In the genomic region with DNA sequence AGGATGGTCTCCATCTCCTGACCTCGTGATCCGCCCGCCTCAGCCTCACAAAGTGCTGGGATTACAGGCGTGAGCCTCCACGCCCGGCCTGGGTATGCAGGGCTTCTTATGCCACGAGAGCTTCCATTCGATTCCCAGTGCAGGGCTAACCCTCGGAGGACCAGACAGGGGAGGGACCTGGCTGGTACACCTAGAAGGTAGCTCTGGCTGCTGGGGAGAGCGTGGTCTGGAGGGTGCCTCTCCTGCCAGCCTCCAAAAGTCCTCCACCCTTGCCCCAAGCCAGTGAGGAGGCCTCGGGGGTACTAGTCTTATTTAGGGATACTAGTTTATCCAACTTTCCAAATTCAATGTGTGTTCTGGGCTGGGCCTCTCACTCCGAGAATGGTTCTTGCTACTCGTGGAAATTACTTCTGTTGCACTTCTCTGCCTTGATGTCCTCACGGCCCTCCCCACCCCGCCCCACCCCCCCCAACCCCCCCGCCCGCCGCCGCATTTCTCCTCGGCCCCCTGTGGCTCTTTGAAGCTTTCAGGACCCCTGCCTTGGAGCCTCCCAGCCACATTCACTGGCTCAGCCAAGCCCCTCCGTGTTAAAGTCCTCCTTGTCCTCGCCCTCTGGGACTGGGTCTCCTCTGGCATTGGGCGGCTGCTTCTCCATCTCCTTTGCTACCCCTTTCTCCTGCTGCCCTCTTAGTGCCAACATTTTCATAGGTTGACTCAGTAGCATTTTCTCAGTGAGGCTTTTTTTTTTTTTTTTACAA, we compare ENCODE assay signal across 16 cellular contexts.
DNase-seq lines count a peak whose midpoint lies in the region; ATAC-seq, FAIRE-seq and TF ChIP-seq lines count a peak whose summit lies in the region.
"Had no signal": no experiment of that assay in that cellular context is flagged by ENCODE, and none has a peak within 500 bp of the region (broad histone marks: within the 10 kb centered on the region; RNA-seq: fewer than 3 reads in every experiment).

No MANE protein-coding gene starts in this region.

- H3K9ac ChIP-seq in H1 (replicated peaks in 1 of 4; ENCODE audit: extremely low read depth in 1 of 4, low read depth in 3 of 4, low read length in 3 of 4) (no peak overlapping the region), mesenchymal stem cell (ENCODE audit: low read length) (no peak overlapping the region)

- no peak for TF ChIP-seq RAD21 in H1 (IDR thresholded peaks at IDR 0.05 in 1 of 2, conservative IDR thresholded peaks at IDR 0.05 in 1 of 2; ENCODE audit: low read depth in 2 of 2, low read length in 2 of 2)

- peaks cover 4% of the 10 kb centered on the region for H3K27me3 Mint-ChIP-seq in GM23338 (ENCODE audit: insufficient read depth, low read depth, poor library complexity)
- H3K27me3 Mint-ChIP-seq: CD4-positive, alpha-beta memory T cell had no signal

- H3K4me1 Mint-ChIP-seq in GM23338: peaks cover 3% of the 10 kb centered on the region; the same call in 2 of the 3 replicates
- H3K4me1 Mint-ChIP-seq: CD4-positive, alpha-beta memory T cell had no signal

- H2BK120ac ChIP-seq in H1 (replicated peaks; ENCODE audit: low read depth, low read length) (no peak overlapping the region), mesenchymal stem cell (ENCODE audit: low read depth, low read length) (no peak overlapping the region)

- no peak overlapping the region for H4K8ac ChIP-seq in H1 (ENCODE audit: extremely low read depth, insufficient read depth, low read length)
- H4K8ac ChIP-seq in mesenchymal stem cell (ENCODE audit: low read length): peak overlapping the region; percentile 21

- H3K23me2 ChIP-seq in H1 (ENCODE audit: low read depth, low read length): no peaks in the 10 kb centered on the region

- H3K4me2 ChIP-seq in GM23338: no peak overlapping the region; the same call in 1 of the 2 replicates
- peak overlapping the region in 1 of 2 experiments; percentile 21; a peak in 2 of 4 replicates for H3K4me2 ChIP-seq in H1 (ENCODE audit: insufficient read depth in 1 of 2, low read depth in 2 of 2, low read length in 2 of 2)
- no peak overlapping the region for H3K4me2 ChIP-seq in mesenchymal stem cell (ENCODE audit: low read length, poor library complexity, severe bottlenecking)

- H2BK5ac ChIP-seq in H1 (ENCODE audit: low read depth, low read length) (no peak overlapping the region), mesenchymal stem cell (ENCODE audit: low read depth, low read length, poor library complexity, severe bottlenecking) (no peak overlapping the region)

- H2BK12ac ChIP-seq in H1 (ENCODE audit: low read depth, low read length) (0 out of 2 replicates have a peak overlapping the region, but pooled peaks have one; percentile 27), mesenchymal stem cell (ENCODE audit: low read length in 2 of 2) (peak overlapping the region in 1 of 2 experiments; percentile 57)

- DNase-seq in GM23338 (ENCODE audit: low spot score) (no peak), H1 (ENCODE audit: low read depth in 1 of 2, low spot score in 2 of 2) (no peak), mesenchymal stem cell (no peak), HTR-8/SVneo (ENCODE audit: insufficient read length, low spot score) (no peak), NCI-H187 treated with DMSO at 0.1 percent for 48 hours (lab: John Stamatoyannopoulos, UW) (no peak), NCI-H2227 (lab: John Stamatoyannopoulos, UW; ENCODE audit: unreplicated experiment) (no peak)
- DNase-seq: C1 segment of cervical spinal cord; Calu3; CD4-positive, alpha-beta memory T cell; COR-L47; DND-41; HFFc6 had no signal

- H3F3A ChIP-seq in GM23338 (replicated peaks; ENCODE audit: low read depth): no peaks in the 10 kb centered on the region

- H3K4me3 Mint-ChIP-seq in GM23338: no peak overlapping the region
- H3K4me3 Mint-ChIP-seq: CD4-positive, alpha-beta memory T cell; HFFc6 had no signal

- FAIRE-seq in H1 (lab: Jason Lieb, UNC) (no peak), HTR-8/SVneo (lab: Jason Lieb, UNC) (no peak)
- FAIRE-seq: G401.6, GM12892, GM19239 had no signal

- H3K18ac ChIP-seq in H1 (ENCODE audit: extremely low read depth, low read length) (no peak overlapping the region), mesenchymal stem cell (ENCODE audit: low read depth in 1 of 2, low read length in 2 of 2) (no peak overlapping the region)

- H3K4me1 ChIP-seq in GM23338 (ENCODE audit: insufficient read depth) (no peaks in the 10 kb centered on the region), H1 (replicated peaks in 1 of 4; ENCODE audit: control insufficient read depth in 3 of 4, insufficient read depth in 4 of 4, low read length in 3 of 4) (0 out of 7 replicates have a peak, but pooled peaks cover 0 to 2% (median 0%) of the 10 kb centered on the region in 4 experiments), mesenchymal stem cell (ENCODE audit: control insufficient read depth, insufficient read depth, low read depth, low read length) (peaks cover 12% of the 10 kb centered on the region)
- H3K4me1 ChIP-seq: HAP-1 had no signal

- no peaks in the 10 kb centered on the region for H3K79me2 ChIP-seq in GM23338 (replicated peaks; ENCODE audit: insufficient read depth)
- no peaks in the 10 kb centered on the region for H3K79me2 ChIP-seq in H1 (ENCODE audit: control insufficient read depth in 1 of 2, insufficient read depth in 2 of 2, low read length in 2 of 2)

- H2AFZ ChIP-seq in GM23338 (no peak overlapping the region), H1 (ENCODE audit: low read length) (no peak overlapping the region), mesenchymal stem cell (ENCODE audit: low read depth, low read length) (no peak overlapping the region)

- peaks cover 1% of the 10 kb centered on the region; the same call in 1 of the 2 replicates for H3K9me2 ChIP-seq in GM23338 (ENCODE audit: insufficient read depth)

- H3K14ac ChIP-seq in H1 (ENCODE audit: insufficient read length): no peak overlapping the region
- H3K14ac ChIP-seq in mesenchymal stem cell (ENCODE audit: low read length in 2 of 2): no peak overlapping the region

- no peaks in the 10 kb centered on the region for H3K36me3 Mint-ChIP-seq in GM23338 (ENCODE audit: low read depth)

- TF ChIP-seq POLR2A in H1 (IDR thresholded peaks at IDR 0.05; ENCODE audit: control extremely low read depth in 1 of 2, low read depth in 2 of 2, low read length in 2 of 2): no peak

- POLR2A ChIA-PET in H1 (lab: Charles Lee; ENCODE audit: partially characterized antibody): no interaction called here

- H3K4me3 ChIP-seq in GM23338: no peak overlapping the region
- no peak overlapping the region for H3K4me3 ChIP-seq in H1 (ENCODE audit: extremely low read depth in 1 of 4, insufficient read depth in 2 of 4, low read depth in 3 of 4, low read length in 4 of 4)
- no peak overlapping the region for H3K4me3 ChIP-seq in mesenchymal stem cell (ENCODE audit: insufficient read depth in 1 of 2, low read depth in 1 of 2, low read length in 2 of 2)
- H3K4me3 ChIP-seq: HAP-1 had no signal

- TF ChIP-seq EP300 in H1 (IDR thresholded peaks at IDR 0.05; ENCODE audit: borderline replicate concordance in 1 of 2, low read depth in 2 of 2, low read length in 2 of 2): no peak

- TF ChIP-seq CTCF in GM23338 (conservative IDR thresholded peaks at IDR 0.05; ENCODE audit: low read depth in 2 of 2): no peak
- TF ChIP-seq CTCF in H1 (IDR thresholded peaks at IDR 0.05; ENCODE audit: control extremely low read depth in 1 of 3, insufficient read depth in 1 of 3, low read depth in 1 of 3, low read length in 3 of 3): no peak

- no peaks in the 10 kb centered on the region for H3K9me3 Mint-ChIP-seq in GM23338
- H3K9me3 Mint-ChIP-seq: CD4-positive, alpha-beta memory T cell; HFFc6 had no signal

- H3K4ac ChIP-seq in H1 (replicated peaks; ENCODE audit: insufficient read length, low read depth, low read length): no peak overlapping the region
- H3K4ac ChIP-seq in mesenchymal stem cell (ENCODE audit: low read depth in 1 of 2, low read length in 2 of 2): no peak overlapping the region

- H3K9me3 ChIP-seq in H1 (ENCODE audit: insufficient read depth in 2 of 2, low read depth in 1 of 2, low read length in 1 of 2): no peaks in the 10 kb centered on the region
- no peaks in the 10 kb centered on the region for H3K9me3 ChIP-seq in mesenchymal stem cell (ENCODE audit: control insufficient read depth, low read length)
- H3K9me3 ChIP-seq: HAP-1 had no signal

- H3K27ac ChIP-seq in GM23338 (ENCODE audit: low read depth) (no peak overlapping the region), H1 (ENCODE audit: low read depth, low read length) (no peak overlapping the region), mesenchymal stem cell (ENCODE audit: low read length, poor library complexity, severe bottlenecking) (no peak overlapping the region)

- H3K79me1 ChIP-seq in H1 (ENCODE audit: low read depth, low read length): no peaks in the 10 kb centered on the region
- H3K79me1 ChIP-seq in mesenchymal stem cell (replicated peaks; ENCODE audit: low read length, poor library complexity, severe bottlenecking): no peaks in the 10 kb centered on the region

- no peak overlapping the region for H2AK5ac ChIP-seq in H1 (ENCODE audit: low read depth, low read length)
- H2AK5ac ChIP-seq in mesenchymal stem cell (ENCODE audit: low read length, severe bottlenecking): no peak overlapping the region

- H4K5ac ChIP-seq in H1 (ENCODE audit: insufficient read length, low read depth, low read length): no peak overlapping the region

- no peak overlapping the region for H4K91ac ChIP-seq in H1 (replicated peaks; ENCODE audit: insufficient read length, low read length)
- H4K91ac ChIP-seq in mesenchymal stem cell (ENCODE audit: low read length): no peak overlapping the region

- WGBS in H1 (ENCODE audit: extremely low coverage in 1 of 2, insufficient coverage in 1 of 2, insufficient read length in 1 of 2, insufficient replicate concordance in 2 of 2, low coverage in 1 of 2, low lambda C conversion rate in 2 of 2, missing lambda C conversion rate in 1 of 2), 2 experiments: 79% methylated on average over 17 of the region's 23 CpGs; no CpG with 5 or more reads in 1 of the 2 experiments
- WGBS in mesenchymal stem cell: 81% methylated on average over 15 of the region's 23 CpGs

- H2BK15ac ChIP-seq in H1 (ENCODE audit: low read length): 0 out of 2 replicates have a peak overlapping the region, but pooled peaks have one; percentile 46
- no peak overlapping the region for H2BK15ac ChIP-seq in mesenchymal stem cell (ENCODE audit: low read depth, poor library complexity, severe bottlenecking)

- peak; percentile 70 for ATAC-seq in GM23338

- H3K27me3 ChIP-seq in GM23338 (ENCODE audit: insufficient read depth): no peaks in the 10 kb centered on the region
- H3K27me3 ChIP-seq in H1 (replicated peaks in 1 of 4; ENCODE audit: control insufficient read depth in 3 of 4, extremely low read depth in 1 of 4, insufficient read depth in 3 of 4, low read length in 3 of 4): no peaks in the 10 kb centered on the region; a peak in 2 of 7 replicates
- H3K27me3 ChIP-seq in mesenchymal stem cell (ENCODE audit: control insufficient read depth in 1 of 2, insufficient read depth in 1 of 2, low read length in 2 of 2): no peaks in the 10 kb centered on the region

- H3K23ac ChIP-seq in H1 (ENCODE audit: insufficient read length) (no peak overlapping the region), mesenchymal stem cell (ENCODE audit: low read length in 2 of 2) (no peak overlapping the region)

- H4K20me1 ChIP-seq in GM23338 (replicated peaks; ENCODE audit: insufficient read depth) (no peaks in the 10 kb centered on the region), H1 (replicated peaks in 1 of 2; ENCODE audit: control insufficient read depth in 1 of 2, insufficient read depth in 2 of 2, low read length in 2 of 2) (no peaks in the 10 kb centered on the region)

- H3K36me3 ChIP-seq in GM23338 (ENCODE audit: insufficient read depth): no peaks in the 10 kb centered on the region
- no peaks in the 10 kb centered on the region for H3K36me3 ChIP-seq in H1 (ENCODE audit: control insufficient read depth in 2 of 4, insufficient read depth in 4 of 4, low read length in 3 of 4)
- peaks cover 8 to 40% of the 10 kb centered on the region in 2 experiments for H3K36me3 ChIP-seq in mesenchymal stem cell (ENCODE audit: control insufficient read depth in 1 of 2, insufficient read depth in 2 of 2, low read depth in 1 of 2, low read length in 2 of 2)
- H3K36me3 ChIP-seq: HAP-1 had no signal

- CTCF ChIA-PET in H1 (lab: Charles Lee; ENCODE audit: partially characterized antibody): interaction anchor here (0.6 kb wide), 1 partner anchor 132 kb away, joined by 3 read pairs; no protein-coding TSS in a partner anchor

- no peak overlapping the region for H3K56ac ChIP-seq in H1 (replicated peaks; ENCODE audit: insufficient read length, low read depth, low read length)

- no peak overlapping the region for H2BK20ac ChIP-seq in H1 (ENCODE audit: low read length)

- H3K27ac Mint-ChIP-seq in GM23338: no peak overlapping the region
- H3K27ac Mint-ChIP-seq: HFFc6 had no signal
